ENCODE assay signal across 12 cellular contexts in genomic region chr17:31541559-31541958, GRCh38.
DNase-seq lines count a peak whose midpoint lies in the region; ATAC-seq and TF ChIP-seq lines count a peak whose summit lies in the region.
"Had no signal": no experiment of that assay in that cellular context is flagged by ENCODE, and none has a peak within 500 bp of the region (broad histone marks: within the 10 kb centered on the region; RNA-seq: fewer than 3 reads in every experiment).

No MANE protein-coding gene starts in this region.

- no peaks in the 10 kb centered on the region for H3K79me2 ChIP-seq in MM.1S (ENCODE audit: low read length)

- ATAC-seq in GM21528 (IDR thresholded peaks at IDR 0.05; ENCODE audit: low FRiP score, unreplicated experiment): no peak

- no peak for TF ChIP-seq POLR2A in Peyer's patch (IDR thresholded peaks at IDR 0.05)

- peak; percentile 2 for TF ChIP-seq CTCF in AG09309 (IDR thresholded peaks at IDR 0.05; ENCODE audit: control insufficient read depth, insufficient read depth, low read depth, low read length, missing control alignments)
- TF ChIP-seq CTCF in epithelial cell of esophagus (IDR thresholded peaks at IDR 0.05; ENCODE audit: insufficient read depth, low read depth, low read length, missing control alignments): peak; percentile 26
- TF ChIP-seq CTCF in MM.1S (IDR thresholded peaks at IDR 0.05; ENCODE audit: low read length): no peak
- TF ChIP-seq CTCF in Peyer's patch (IDR thresholded peaks at IDR 0.05): peak in 1 of 6 experiments; percentile 10

- H3K27ac ChIP-seq in MM.1S (ENCODE audit: low read length): no peak overlapping the region
- H3K27ac ChIP-seq in Peyer's patch: no peak overlapping the region
- H3K27ac ChIP-seq: skin epidermis had no signal

- H3K27me3 ChIP-seq in MM.1S (replicated peaks; ENCODE audit: insufficient read depth, low read length) (no peaks in the 10 kb centered on the region), Peyer's patch (no peaks in the 10 kb centered on the region)

- H3K4me1 ChIP-seq in MM.1S (ENCODE audit: low read length) (peaks cover 1% of the 10 kb centered on the region), Peyer's patch (peaks cover 0 to 22% (median 9%) of the 10 kb centered on the region in 4 donors)

- no peaks in the 10 kb centered on the region for H3K9me2 ChIP-seq in MM.1S (replicated peaks; ENCODE audit: insufficient read depth, low read length)

- H3F3A ChIP-seq in MM.1S (ENCODE audit: insufficient read depth, low read length): no peaks in the 10 kb centered on the region

- H4K20me1 ChIP-seq in MM.1S (ENCODE audit: insufficient read depth, low read length): no peaks in the 10 kb centered on the region

- no peak overlapping the region for H3K9ac ChIP-seq in MM.1S (ENCODE audit: low read length)

- H2AFZ ChIP-seq in MM.1S (ENCODE audit: low read length): no peak overlapping the region

- H3K4me3 ChIP-seq in AG09309 (ENCODE audit: control insufficient read depth, low read depth, low read length) (no peak overlapping the region), epithelial cell of esophagus (ENCODE audit: low read length) (no peak overlapping the region), MM.1S (ENCODE audit: low read length) (no peak overlapping the region), Peyer's patch (no peak overlapping the region)
- H3K4me3 ChIP-seq: skin epidermis had no signal

- DNase-seq in AG09309 (ENCODE audit: low read depth) (no peak), ELR (ENCODE audit: low read depth) (peak; percentile 34), NCI-H2171 treated with DMSO at 0.1 percent for 48 hours (lab: John Stamatoyannopoulos, UW) (peak; percentile 60), epithelial cell of esophagus (ENCODE audit: low read depth) (no peak), MM.1S (no peak), Peyer's patch (no peak)
- no peak for DNase-seq in stimulated activated naive CD4-positive, alpha-beta T cell treated with Interleukin-2 at 50 U/mL for 16 hours (lab: John Stamatoyannopoulos, UW)
- DNase-seq: GDM1; NCI-H1105 treated with DMSO at 0.1 percent for 48 hours; stimulated activated naive CD4-positive, alpha-beta T cell had no signal

- H3K36me3 ChIP-seq in MM.1S (replicated peaks; ENCODE audit: insufficient read depth, low read length): no peaks in the 10 kb centered on the region
- no peaks in the 10 kb centered on the region for H3K36me3 ChIP-seq in Peyer's patch

- no peak overlapping the region for H3K4me2 ChIP-seq in MM.1S (ENCODE audit: low read depth, low read length)

- H3K9me3 ChIP-seq in MM.1S (replicated peaks; ENCODE audit: insufficient read depth, low read length): no peaks in the 10 kb centered on the region
- no peaks in the 10 kb centered on the region for H3K9me3 ChIP-seq in Peyer's patch

Comparison
In these comparisons a context has a peak if more than half of its experiments do, and no peak if none do; other contexts are left out.
1. DNase-seq: peak in ELR (single experiment) and NCI-H2171 treated with DMSO at 0.1 percent for 48 hours (single experiment); none in AG09309 (single experiment), epithelial cell of esophagus (single experiment), MM.1S (single experiment), Peyer's patch (0 of 3) and stimulated activated naive CD4-positive, alpha-beta T cell treated with Interleukin-2 at 50 U/mL for 16 hours (single experiment).